1 cellular context compared by ENCODE assay signal in genomic region chr15:66752078-66752477, GRCh38.
TF ChIP-seq lines count a peak whose summit lies in the region.

No MANE protein-coding gene starts in this region.

TF ChIP-seq in GM23338, 12 proteins besides CTCF, POLR2A, EP300 and RAD21 (continued from another document):
- TF ChIP-seq ZNF462 (CRISPR knock-in tag; IDR thresholded peaks at IDR 0.05) (no peak), ETS1 (IDR thresholded peaks at IDR 0.05) (no peak), REST (IDR thresholded peaks at IDR 0.05; ENCODE audit: unreplicated experiment) (no peak), POLR2AphosphoS5 (IDR thresholded peaks at IDR 0.05; ENCODE audit: low read depth) (no peak), NANOG (IDR thresholded peaks at IDR 0.05; ENCODE audit: borderline replicate concordance) (no peak), STAT1 (IDR thresholded peaks at IDR 0.05; ENCODE audit: unreplicated experiment) (no peak)
